ENCODE assay signal across 1 cellular context in the genomic region with DNA sequence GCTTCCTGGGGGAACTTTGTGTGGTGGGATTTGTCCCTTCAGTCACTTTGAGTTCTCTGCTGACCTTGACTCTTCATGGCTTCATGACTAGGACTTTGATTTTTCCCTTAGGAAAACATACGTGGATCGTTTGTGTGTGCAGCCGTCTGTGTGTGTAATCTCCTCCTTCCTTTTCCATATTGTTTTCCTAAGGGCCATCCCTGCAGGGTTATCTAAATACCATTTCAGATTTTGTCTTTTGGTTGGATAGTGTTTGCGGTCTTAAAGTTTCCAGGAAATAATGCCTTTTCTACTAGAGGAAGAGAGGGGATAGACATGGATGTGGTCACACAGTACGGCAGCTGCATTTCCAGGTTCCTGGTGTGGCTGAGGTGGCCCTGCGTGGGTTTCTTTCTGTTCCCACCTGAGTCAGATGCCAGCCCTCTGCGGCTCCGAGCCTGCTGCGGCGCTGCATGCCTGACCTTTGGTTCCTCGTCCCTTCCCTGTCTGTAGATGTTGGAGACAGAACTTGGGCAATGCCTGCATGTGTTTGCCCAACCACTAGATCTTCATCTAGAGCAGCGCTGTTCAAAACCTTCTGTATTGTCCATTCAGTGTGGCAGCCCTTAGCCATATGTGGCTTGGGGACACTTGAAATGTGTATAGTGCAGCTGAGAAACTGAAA.
A peak's percentile ranks its signal among the peaks of the same experiment; 100 is the strongest.
TF ChIP-seq lines count a peak whose summit lies in the region.

No MANE protein-coding gene starts in this region.

TF ChIP-seq in HepG2, 621 proteins besides CTCF, POLR2A, EP300 and RAD21 (continued from another document and continues in another):
- no peak for TF ChIP-seq BCLAF1 (IDR thresholded peaks at IDR 0.05)
- TF ChIP-seq ZNF496 (CRISPR knock-in tag; IDR thresholded peaks at IDR 0.05; ENCODE audit: insufficient replicate concordance), result no peak
- TF ChIP-seq, protein P1, sequence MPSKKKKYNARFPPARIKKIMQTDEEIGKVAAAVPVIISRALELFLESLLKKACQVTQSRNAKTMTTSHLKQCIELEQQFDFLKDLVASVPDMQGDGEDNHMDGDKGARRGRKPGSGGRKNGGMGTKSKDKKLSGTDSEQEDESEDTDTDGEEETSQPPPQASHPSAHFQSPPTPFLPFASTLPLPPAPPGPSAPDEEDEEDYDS (CRISPR knock-in tag; IDR thresholded peaks at IDR 0.05), result no peak; the same call in 1 of the 2 replicates
- TF ChIP-seq TP53 (CRISPR knock-in tag; conservative IDR thresholded peaks at IDR 0.05), result no peak
- TF ChIP-seq, protein P2, sequence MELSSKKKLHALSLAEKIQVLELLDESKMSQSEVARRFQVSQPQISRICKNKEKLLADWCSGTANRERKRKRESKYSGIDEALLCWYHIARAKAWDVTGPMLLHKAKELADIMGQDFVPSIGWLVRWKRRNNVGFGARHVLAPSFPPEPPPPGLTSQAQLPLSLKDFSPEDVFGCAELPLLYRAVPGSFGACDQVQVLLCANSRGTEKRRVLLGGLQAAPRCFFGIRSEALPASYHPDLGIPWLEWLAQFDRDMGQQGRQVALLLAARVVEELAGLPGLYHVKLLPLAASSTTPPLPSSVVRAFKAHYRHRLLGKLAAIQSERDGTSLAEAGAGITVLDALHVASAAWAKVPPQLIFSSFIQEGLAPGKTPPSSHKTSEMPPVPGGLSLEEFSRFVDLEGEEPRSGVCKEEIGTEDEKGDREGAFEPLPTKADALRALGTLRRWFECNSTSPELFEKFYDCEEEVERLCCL (CRISPR knock-in tag; IDR thresholded peaks at IDR 0.05; ENCODE audit: borderline replicate concordance), result no peak
- TF ChIP-seq, protein P3, sequence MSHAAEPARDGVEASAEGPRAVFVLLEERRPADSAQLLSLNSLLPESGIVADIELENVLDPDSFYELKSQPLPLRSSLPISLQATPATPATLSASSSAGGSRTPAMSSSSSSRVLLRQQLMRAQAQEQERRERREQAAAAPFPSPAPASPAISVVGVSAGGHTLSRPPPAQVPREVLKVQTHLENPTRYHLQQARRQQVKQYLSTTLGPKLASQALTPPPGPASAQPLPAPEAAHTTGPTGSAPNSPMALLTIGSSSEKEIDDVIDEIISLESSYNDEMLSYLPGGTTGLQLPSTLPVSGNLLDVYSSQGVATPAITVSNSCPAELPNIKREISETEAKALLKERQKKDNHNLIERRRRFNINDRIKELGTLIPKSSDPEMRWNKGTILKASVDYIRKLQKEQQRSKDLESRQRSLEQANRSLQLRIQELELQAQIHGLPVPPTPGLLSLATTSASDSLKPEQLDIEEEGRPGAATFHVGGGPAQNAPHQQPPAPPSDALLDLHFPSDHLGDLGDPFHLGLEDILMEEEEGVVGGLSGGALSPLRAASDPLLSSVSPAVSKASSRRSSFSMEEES (CRISPR knock-in tag; IDR thresholded peaks at IDR 0.05), result no peak
- peak; percentile 38; the same call in 1 of the 2 replicates for TF ChIP-seq TCF7 (IDR thresholded peaks at IDR 0.05; ENCODE audit: low read depth)
- no peak for TF ChIP-seq MTF1 (CRISPR knock-in tag; IDR thresholded peaks at IDR 0.05)
- peak; percentile 46; the same call in 1 of the 2 replicates for TF ChIP-seq SMC3 (IDR thresholded peaks at IDR 0.05; ENCODE audit: low read length)
- 0 out of 2 replicates have a peak, but pooled peaks have one; percentile 27 for TF ChIP-seq ZNF317 (CRISPR knock-in tag; IDR thresholded peaks at IDR 0.05)
- TF ChIP-seq HHEX (CRISPR knock-in tag; IDR thresholded peaks at IDR 0.05), result peak; percentile 1; the same call in 1 of the 2 replicates
- peak; percentile 71 for TF ChIP-seq PAXIP1 (CRISPR knock-in tag; conservative IDR thresholded peaks at IDR 0.05)
- 0 out of 2 replicates have a peak, but pooled peaks have one; percentile 70 for TF ChIP-seq HNRNPL (IDR thresholded peaks at IDR 0.05; ENCODE audit: low read depth, low read length)
- TF ChIP-seq, protein P4, sequence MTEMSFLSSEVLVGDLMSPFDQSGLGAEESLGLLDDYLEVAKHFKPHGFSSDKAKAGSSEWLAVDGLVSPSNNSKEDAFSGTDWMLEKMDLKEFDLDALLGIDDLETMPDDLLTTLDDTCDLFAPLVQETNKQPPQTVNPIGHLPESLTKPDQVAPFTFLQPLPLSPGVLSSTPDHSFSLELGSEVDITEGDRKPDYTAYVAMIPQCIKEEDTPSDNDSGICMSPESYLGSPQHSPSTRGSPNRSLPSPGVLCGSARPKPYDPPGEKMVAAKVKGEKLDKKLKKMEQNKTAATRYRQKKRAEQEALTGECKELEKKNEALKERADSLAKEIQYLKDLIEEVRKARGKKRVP (CRISPR knock-in tag; IDR thresholded peaks at IDR 0.05), result peak in 1 of 2 experiments; percentile 43; a peak in 1 of 4 replicates
- TF ChIP-seq, protein P5, sequence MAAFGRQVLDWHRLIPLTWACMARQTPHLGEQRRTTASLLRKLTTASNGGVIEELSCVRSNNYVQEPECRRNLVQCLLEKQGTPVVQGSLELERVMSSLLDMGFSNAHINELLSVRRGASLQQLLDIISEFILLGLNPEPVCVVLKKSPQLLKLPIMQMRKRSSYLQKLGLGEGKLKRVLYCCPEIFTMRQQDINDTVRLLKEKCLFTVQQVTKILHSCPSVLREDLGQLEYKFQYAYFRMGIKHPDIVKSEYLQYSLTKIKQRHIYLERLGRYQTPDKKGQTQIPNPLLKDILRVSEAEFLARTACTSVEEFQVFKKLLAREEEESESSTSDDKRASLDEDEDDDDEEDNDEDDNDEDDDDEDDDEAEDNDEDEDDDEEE (CRISPR knock-in tag; IDR thresholded peaks at IDR 0.05), result peak; percentile 29; the same call in 1 of the 2 replicates
- TF ChIP-seq, protein P6, sequence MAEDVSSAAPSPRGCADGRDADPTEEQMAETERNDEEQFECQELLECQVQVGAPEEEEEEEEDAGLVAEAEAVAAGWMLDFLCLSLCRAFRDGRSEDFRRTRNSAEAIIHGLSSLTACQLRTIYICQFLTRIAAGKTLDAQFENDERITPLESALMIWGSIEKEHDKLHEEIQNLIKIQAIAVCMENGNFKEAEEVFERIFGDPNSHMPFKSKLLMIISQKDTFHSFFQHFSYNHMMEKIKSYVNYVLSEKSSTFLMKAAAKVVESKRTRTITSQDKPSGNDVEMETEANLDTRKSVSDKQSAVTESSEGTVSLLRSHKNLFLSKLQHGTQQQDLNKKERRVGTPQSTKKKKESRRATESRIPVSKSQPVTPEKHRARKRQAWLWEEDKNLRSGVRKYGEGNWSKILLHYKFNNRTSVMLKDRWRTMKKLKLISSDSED (CRISPR knock-in tag; IDR thresholded peaks at IDR 0.05), result no peak
- no peak for TF ChIP-seq ZNF598 (CRISPR knock-in tag; IDR thresholded peaks at IDR 0.05; ENCODE audit: borderline replicate concordance)
- TF ChIP-seq ZBTB3 (CRISPR knock-in tag; IDR thresholded peaks at IDR 0.05; ENCODE audit: borderline replicate concordance, low read depth), result no peak
- TF ChIP-seq ZNF260 (CRISPR knock-in tag; IDR thresholded peaks at IDR 0.05; ENCODE audit: borderline replicate concordance, low read depth), result no peak
- TF ChIP-seq RFX5 (IDR thresholded peaks at IDR 0.05; ENCODE audit: low read depth, low read length), result no peak
- no peak for TF ChIP-seq SMYD3 (CRISPR knock-in tag; IDR thresholded peaks at IDR 0.05)
- TF ChIP-seq ZNF687 (CRISPR knock-in tag; IDR thresholded peaks at IDR 0.05), result peak; percentile 77
- TF ChIP-seq SOX6 (IDR thresholded peaks at IDR 0.05), result no peak
- TF ChIP-seq SOX6 (CRISPR knock-in tag; IDR thresholded peaks at IDR 0.05), result peak; percentile 71
- no peak for TF ChIP-seq RBM39 (IDR thresholded peaks at IDR 0.05; ENCODE audit: low read depth, low read length, poor library complexity, severe bottlenecking)
- no peak for TF ChIP-seq BCL3 (CRISPR knock-in tag; IDR thresholded peaks at IDR 0.05)
- no peak for TF ChIP-seq ZNF768 (CRISPR knock-in tag; IDR thresholded peaks at IDR 0.05)
- TF ChIP-seq ZBTB33 (CRISPR knock-in tag; IDR thresholded peaks at IDR 0.05), result peak; percentile 40; the same call in 1 of the 2 replicates
